In genomic region chr12:69275471-69275891, GRCh38 we compare ENCODE assay signal across 15 cellular contexts. TPM values are rescaled to one million over a fixed set of nuclear protein-coding genes. Genes with fewer than 3 reads are reported as not detected.
DNase-seq lines count a peak whose midpoint lies in the region; ATAC-seq and TF ChIP-seq lines count a peak whose summit lies in the region.
"Had no signal": no experiment of that assay in that cellular context is flagged by ENCODE, and none has a peak within 500 bp of the region (broad histone marks: within the 10 kb centered on the region; RNA-seq: fewer than 3 reads in every experiment).

No MANE protein-coding gene starts in this region.

- H3K4me1 Mint-ChIP-seq in CD4-positive, alpha-beta memory T cell, result peaks cover 27 to 56% (median 44%) of the 10 kb centered on the region in 4 donors
- peaks cover 20% of the 10 kb centered on the region for H3K4me1 Mint-ChIP-seq in activated T-helper 1 cell treated with anti-CD3 and anti-CD28 coated beads, Interleukin-12 subunit alpha, Interleukin-12 subunit beta, Interleukin-2, Interleukin-4 antibody, amounts not matched to agents 30 ng/mL and 10 ng/mL and 1 ng/mL, durations not matched to agents 14 hours and 24 hours and 36 hours (ENCODE audit: low read depth)

- POLR2A ChIA-PET in CD4-positive, alpha-beta memory T cell (lab: Charles Lee; ENCODE audit: partially characterized antibody), result interaction anchor here (2.7 kb wide), 1 partner anchor 56 kb away, joined by 9 read pairs; no protein-coding TSS in a partner anchor

- no peak overlapping the region for H3K4me3 ChIP-seq in CD4-positive, alpha-beta memory T cell (ENCODE audit: low read length in 2 of 2)
- no peak overlapping the region for H3K4me3 ChIP-seq in fibroblast of the aortic adventitia (ENCODE audit: low read depth, low read length)
- H3K4me3 ChIP-seq: coronary artery, lower lobe of right lung had no signal

- peaks cover 0 to 10% of the 10 kb centered on the region in 2 donors for H3K36me3 Mint-ChIP-seq in CD4-positive, alpha-beta memory T cell
- peaks cover 7% of the 10 kb centered on the region for H3K36me3 Mint-ChIP-seq in activated T-helper 1 cell treated with anti-CD3 and anti-CD28 coated beads, Interleukin-12 subunit alpha, Interleukin-12 subunit beta, Interleukin-2, Interleukin-4 antibody, amounts not matched to agents 30 ng/mL and 10 ng/mL and 1 ng/mL, durations not matched to agents 14 hours and 24 hours and 36 hours (ENCODE audit: low read depth)

- intact Hi-C loops in CD4-positive, alpha-beta memory T cell (cut with micrococcal nuclease), result no loop called here
- intact Hi-C loops in activated T-helper 1 cell treated with anti-CD3 and anti-CD28 coated beads, Interleukin-12 subunit alpha, Interleukin-12 subunit beta, Interleukin-2, Interleukin-4 antibody, amounts not matched to agents 30 ng/mL and 10 ng/mL and 1 ng/mL, durations not matched to agents 14 hours and 24 hours and 36 hours (cut with micrococcal nuclease), result no loop called here

- DNase-seq in NCI-H82 (lab: John Stamatoyannopoulos, UW) (peak; percentile 9), NCI-H82 treated with DMSO at 0.1 percent for 48 hours (lab: John Stamatoyannopoulos, UW; ENCODE audit: unreplicated experiment) (no peak), fibroblast of the aortic adventitia (ENCODE audit: low read depth) (peak; percentile 57), DMS53 (lab: John Stamatoyannopoulos, UW) (no peak)
- peak in 4 of 5 donors; percentile 24 to 43 (median 31) for DNase-seq in CD4-positive, alpha-beta memory T cell
- no peak for DNase-seq in activated T-helper 1 cell treated with anti-CD3 and anti-CD28 coated beads, Interleukin-12 subunit alpha, Interleukin-12 subunit beta, Interleukin-2, Interleukin-4 antibody, amounts not matched to agents 30 ng/mL and 10 ng/mL and 1 ng/mL, durations not matched to agents 14 hours and 24 hours and 36 hours (ENCODE audit: low spot score)
- DNase-seq: COR-L47, GOT3, lower lobe of right lung, NCI-H1105 had no signal

- no peak overlapping the region for H3K27ac ChIP-seq in CD4-positive, alpha-beta memory T cell (ENCODE audit: low read depth, low read length)
- H3K27ac ChIP-seq: coronary artery, lower lobe of right lung, neutrophil had no signal

- peak overlapping the region; percentile 0 to 82 (median 4) for H3K27ac Mint-ChIP-seq in CD4-positive, alpha-beta memory T cell
- peak overlapping the region; percentile 28 for H3K27ac Mint-ChIP-seq in activated T-helper 1 cell treated with anti-CD3 and anti-CD28 coated beads, Interleukin-12 subunit alpha, Interleukin-12 subunit beta, Interleukin-2, Interleukin-4 antibody, amounts not matched to agents 30 ng/mL and 10 ng/mL and 1 ng/mL, durations not matched to agents 14 hours and 24 hours and 36 hours

- no peaks in the 10 kb centered on the region for H3K27me3 Mint-ChIP-seq in CD4-positive, alpha-beta memory T cell
- H3K27me3 Mint-ChIP-seq in activated T-helper 1 cell treated with anti-CD3 and anti-CD28 coated beads, Interleukin-12 subunit alpha, Interleukin-12 subunit beta, Interleukin-2, Interleukin-4 antibody, amounts not matched to agents 30 ng/mL and 10 ng/mL and 1 ng/mL, durations not matched to agents 14 hours and 24 hours and 36 hours (ENCODE audit: insufficient read depth), result no peaks in the 10 kb centered on the region

- H3K4me3 Mint-ChIP-seq in CD4-positive, alpha-beta memory T cell, result peak overlapping the region in 6 of 8 donors; percentile 16 to 77 (median 37)
- H3K4me3 Mint-ChIP-seq in activated T-helper 1 cell treated with anti-CD3 and anti-CD28 coated beads, Interleukin-12 subunit alpha, Interleukin-12 subunit beta, Interleukin-2, Interleukin-4 antibody, amounts not matched to agents 30 ng/mL and 10 ng/mL and 1 ng/mL, durations not matched to agents 14 hours and 24 hours and 36 hours, result no peak overlapping the region

- H3K27me3 ChIP-seq in CD4-positive, alpha-beta memory T cell (ENCODE audit: insufficient read depth, low read length), result no peaks in the 10 kb centered on the region
- H3K27me3 ChIP-seq: neutrophil had no signal

- TF ChIP-seq CTCF in fibroblast of the aortic adventitia (IDR thresholded peaks at IDR 0.05; ENCODE audit: insufficient read depth, low read length), result no peak

- peaks cover 0 to 1% (median 0%) of the 10 kb centered on the region in 8 donors for H3K9me3 Mint-ChIP-seq in CD4-positive, alpha-beta memory T cell
- H3K9me3 Mint-ChIP-seq in activated T-helper 1 cell treated with anti-CD3 and anti-CD28 coated beads, Interleukin-12 subunit alpha, Interleukin-12 subunit beta, Interleukin-2, Interleukin-4 antibody, amounts not matched to agents 30 ng/mL and 10 ng/mL and 1 ng/mL, durations not matched to agents 14 hours and 24 hours and 36 hours, result no peaks in the 10 kb centered on the region

- ATAC-seq in HG02970 (IDR thresholded peaks at IDR 0.05; ENCODE audit: low FRiP score, unreplicated experiment) (no peak), GM18861 (IDR thresholded peaks at IDR 0.05; ENCODE audit: unreplicated experiment) (no peak)
- ATAC-seq: Panc1 had no signal

- no peaks in the 10 kb centered on the region for H3K9me3 ChIP-seq in CD4-positive, alpha-beta memory T cell (ENCODE audit: control insufficient read depth in 1 of 2, low read length in 2 of 2)
- H3K9me3 ChIP-seq: lower lobe of right lung, neutrophil had no signal

- CTCF ChIA-PET in CD4-positive, alpha-beta memory T cell (lab: Charles Lee; ENCODE audit: partially characterized antibody), result interaction anchor here (0.6 to 1.7 kb wide), 4 partner anchors 13 to 120 kb away, joined by 3 to 7 read pairs (median 3); no protein-coding TSS in a partner anchor

- H3K36me3 ChIP-seq in CD4-positive, alpha-beta memory T cell (ENCODE audit: insufficient read depth, low read length), result no peaks in the 10 kb centered on the region

- peaks cover 30% of the 10 kb centered on the region for H3K4me1 ChIP-seq in CD4-positive, alpha-beta memory T cell (ENCODE audit: insufficient read depth, low read length)

RNA-seq across cellular contexts. Expression of gene CPSF6, which starts 36.1 kb away (rescaled TPM):
- total RNA-seq in CD4-positive, alpha-beta memory T cell, result 100 to 1,000 TPM; 109 to 120 TPM
- polyA plus RNA-seq in CD4-positive, alpha-beta memory T cell, result 10 to 100 TPM; 55.7 to 61.3 TPM
- total RNA-seq in activated T-helper 1 cell treated with anti-CD3 and anti-CD28 coated beads, Interleukin-12 subunit alpha, Interleukin-12 subunit beta, Interleukin-2, Interleukin-4 antibody, amounts not matched to agents 30 ng/mL and 10 ng/mL and 1 ng/mL, durations not matched to agents 14 hours and 24 hours and 36 hours, result 114 and 115 TPM in 2 replicates
- 13.4 and 25.8 TPM in 2 replicates for total RNA-seq in fibroblast of the aortic adventitia (ENCODE audit: low replicate concordance)

Comparison
In these comparisons a context has a peak if more than half of its experiments do, and no peak if none do; other contexts are left out.
1. DNase-seq: peak in NCI-H82 (single experiment), CD4-positive, alpha-beta memory T cell (4 of 5) and fibroblast of the aortic adventitia (single experiment); none in NCI-H82 treated with DMSO at 0.1 percent for 48 hours (single experiment), activated T-helper 1 cell treated with anti-CD3 and anti-CD28 coated beads, Interleukin-12 subunit alpha, Interleukin-12 subunit beta, Interleukin-2, Interleukin-4 antibody, amounts not matched to agents 30 ng/mL and 10 ng/mL and 1 ng/mL, durations not matched to agents 14 hours and 24 hours and 36 hours (single experiment) and DMS53 (single experiment).